ENCODE assay signal across 1 cellular context in the genomic region with DNA sequence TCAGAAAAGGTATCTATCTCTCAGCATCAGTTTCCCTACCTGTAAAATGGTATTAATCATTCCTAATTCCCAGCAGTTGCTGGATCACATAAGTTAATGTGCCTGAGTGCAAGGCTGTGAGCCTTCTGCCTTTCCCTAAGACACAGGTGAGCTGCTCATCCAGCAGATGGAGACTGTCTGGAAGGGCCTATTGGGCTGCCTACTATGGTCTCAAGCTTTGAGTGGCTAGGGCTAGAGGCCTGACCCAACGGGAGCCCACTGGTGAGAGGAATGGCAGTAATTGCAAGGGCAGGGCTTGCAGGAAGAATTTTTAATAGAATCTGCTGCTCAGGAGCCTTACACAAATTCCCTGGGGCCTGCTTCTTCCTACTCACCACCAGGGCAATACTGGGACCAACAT.
TF ChIP-seq lines count a peak whose summit lies in the region.

No MANE protein-coding gene starts in this region.

TF ChIP-seq in GM23338, 12 proteins besides CTCF, POLR2A, EP300 and RAD21 (continued from another document):
- TF ChIP-seq, protein P1, sequence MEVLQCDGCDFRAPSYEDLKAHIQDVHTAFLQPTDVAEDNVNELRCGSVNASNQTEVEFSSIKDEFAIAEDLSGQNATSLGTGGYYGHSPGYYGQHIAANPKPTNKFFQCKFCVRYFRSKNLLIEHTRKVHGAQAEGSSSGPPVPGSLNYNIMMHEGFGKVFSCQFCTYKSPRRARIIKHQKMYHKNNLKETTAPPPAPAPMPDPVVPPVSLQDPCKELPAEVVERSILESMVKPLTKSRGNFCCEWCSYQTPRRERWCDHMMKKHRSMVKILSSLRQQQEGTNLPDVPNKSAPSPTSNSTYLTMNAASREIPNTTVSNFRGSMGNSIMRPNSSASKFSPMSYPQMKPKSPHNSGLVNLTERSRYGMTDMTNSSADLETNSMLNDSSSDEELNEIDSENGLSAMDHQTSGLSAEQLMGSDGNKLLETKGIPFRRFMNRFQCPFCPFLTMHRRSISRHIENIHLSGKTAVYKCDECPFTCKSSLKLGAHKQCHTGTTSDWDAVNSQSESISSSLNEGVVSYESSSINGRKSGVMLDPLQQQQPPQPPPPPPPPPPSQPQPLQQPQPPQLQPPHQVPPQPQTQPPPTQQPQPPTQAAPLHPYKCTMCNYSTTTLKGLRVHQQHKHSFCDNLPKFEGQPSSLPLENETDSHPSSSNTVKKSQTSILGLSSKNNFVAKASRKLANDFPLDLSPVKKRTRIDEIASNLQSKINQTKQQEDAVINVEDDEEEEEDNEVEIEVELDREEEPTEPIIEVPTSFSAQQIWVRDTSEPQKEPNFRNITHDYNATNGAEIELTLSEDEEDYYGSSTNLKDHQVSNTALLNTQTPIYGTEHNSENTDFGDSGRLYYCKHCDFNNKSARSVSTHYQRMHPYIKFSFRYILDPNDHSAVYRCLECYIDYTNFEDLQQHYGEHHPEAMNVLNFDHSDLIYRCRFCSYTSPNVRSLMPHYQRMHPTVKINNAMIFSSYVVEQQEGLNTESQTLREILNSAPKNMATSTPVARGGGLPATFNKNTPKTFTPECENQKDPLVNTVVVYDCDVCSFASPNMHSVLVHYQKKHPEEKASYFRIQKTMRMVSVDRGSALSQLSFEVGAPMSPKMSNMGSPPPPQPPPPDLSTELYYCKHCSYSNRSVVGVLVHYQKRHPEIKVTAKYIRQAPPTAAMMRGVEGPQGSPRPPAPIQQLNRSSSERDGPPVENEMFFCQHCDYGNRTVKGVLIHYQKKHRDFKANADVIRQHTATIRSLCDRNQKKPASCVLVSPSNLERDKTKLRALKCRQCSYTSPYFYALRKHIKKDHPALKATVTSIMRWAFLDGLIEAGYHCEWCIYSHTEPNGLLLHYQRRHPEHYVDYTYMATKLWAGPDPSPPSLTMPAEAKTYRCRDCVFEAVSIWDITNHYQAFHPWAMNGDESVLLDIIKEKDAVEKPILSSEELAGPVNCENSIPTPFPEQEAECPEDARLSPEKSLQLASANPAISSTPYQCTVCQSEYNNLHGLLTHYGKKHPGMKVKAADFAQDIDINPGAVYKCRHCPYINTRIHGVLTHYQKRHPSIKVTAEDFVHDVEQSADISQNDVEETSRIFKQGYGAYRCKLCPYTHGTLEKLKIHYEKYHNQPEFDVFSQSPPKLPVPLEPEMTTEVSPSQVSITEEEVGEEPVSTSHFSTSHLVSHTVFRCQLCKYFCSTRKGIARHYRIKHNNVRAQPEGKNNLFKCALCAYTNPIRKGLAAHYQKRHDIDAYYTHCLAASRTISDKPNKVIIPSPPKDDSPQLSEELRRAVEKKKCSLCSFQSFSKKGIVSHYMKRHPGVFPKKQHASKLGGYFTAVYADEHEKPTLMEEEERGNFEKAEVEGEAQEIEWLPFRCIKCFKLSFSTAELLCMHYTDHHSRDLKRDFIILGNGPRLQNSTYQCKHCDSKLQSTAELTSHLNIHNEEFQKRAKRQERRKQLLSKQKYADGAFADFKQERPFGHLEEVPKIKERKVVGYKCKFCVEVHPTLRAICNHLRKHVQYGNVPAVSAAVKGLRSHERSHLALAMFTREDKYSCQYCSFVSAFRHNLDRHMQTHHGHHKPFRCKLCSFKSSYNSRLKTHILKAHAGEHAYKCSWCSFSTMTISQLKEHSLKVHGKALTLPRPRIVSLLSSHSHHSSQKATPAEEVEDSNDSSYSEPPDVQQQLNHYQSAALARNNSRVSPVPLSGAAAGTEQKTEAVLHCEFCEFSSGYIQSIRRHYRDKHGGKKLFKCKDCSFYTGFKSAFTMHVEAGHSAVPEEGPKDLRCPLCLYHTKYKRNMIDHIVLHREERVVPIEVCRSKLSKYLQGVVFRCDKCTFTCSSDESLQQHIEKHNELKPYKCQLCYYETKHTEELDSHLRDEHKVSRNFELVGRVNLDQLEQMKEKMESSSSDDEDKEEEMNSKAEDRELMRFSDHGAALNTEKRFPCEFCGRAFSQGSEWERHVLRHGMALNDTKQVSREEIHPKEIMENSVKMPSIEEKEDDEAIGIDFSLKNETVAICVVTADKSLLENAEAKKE (CRISPR knock-in tag; IDR thresholded peaks at IDR 0.05), result no peak
- TF ChIP-seq, protein P2, sequence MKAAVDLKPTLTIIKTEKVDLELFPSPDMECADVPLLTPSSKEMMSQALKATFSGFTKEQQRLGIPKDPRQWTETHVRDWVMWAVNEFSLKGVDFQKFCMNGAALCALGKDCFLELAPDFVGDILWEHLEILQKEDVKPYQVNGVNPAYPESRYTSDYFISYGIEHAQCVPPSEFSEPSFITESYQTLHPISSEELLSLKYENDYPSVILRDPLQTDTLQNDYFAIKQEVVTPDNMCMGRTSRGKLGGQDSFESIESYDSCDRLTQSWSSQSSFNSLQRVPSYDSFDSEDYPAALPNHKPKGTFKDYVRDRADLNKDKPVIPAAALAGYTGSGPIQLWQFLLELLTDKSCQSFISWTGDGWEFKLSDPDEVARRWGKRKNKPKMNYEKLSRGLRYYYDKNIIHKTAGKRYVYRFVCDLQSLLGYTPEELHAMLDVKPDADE (IDR thresholded peaks at IDR 0.05), result no peak
- TF ChIP-seq EZH2phosphoT487 (IDR thresholded peaks at IDR 0.05; ENCODE audit: unreplicated experiment) (no peak), JUNB (IDR thresholded peaks at IDR 0.05; ENCODE audit: unreplicated experiment) (no peak)
- TF ChIP-seq, protein P3, sequence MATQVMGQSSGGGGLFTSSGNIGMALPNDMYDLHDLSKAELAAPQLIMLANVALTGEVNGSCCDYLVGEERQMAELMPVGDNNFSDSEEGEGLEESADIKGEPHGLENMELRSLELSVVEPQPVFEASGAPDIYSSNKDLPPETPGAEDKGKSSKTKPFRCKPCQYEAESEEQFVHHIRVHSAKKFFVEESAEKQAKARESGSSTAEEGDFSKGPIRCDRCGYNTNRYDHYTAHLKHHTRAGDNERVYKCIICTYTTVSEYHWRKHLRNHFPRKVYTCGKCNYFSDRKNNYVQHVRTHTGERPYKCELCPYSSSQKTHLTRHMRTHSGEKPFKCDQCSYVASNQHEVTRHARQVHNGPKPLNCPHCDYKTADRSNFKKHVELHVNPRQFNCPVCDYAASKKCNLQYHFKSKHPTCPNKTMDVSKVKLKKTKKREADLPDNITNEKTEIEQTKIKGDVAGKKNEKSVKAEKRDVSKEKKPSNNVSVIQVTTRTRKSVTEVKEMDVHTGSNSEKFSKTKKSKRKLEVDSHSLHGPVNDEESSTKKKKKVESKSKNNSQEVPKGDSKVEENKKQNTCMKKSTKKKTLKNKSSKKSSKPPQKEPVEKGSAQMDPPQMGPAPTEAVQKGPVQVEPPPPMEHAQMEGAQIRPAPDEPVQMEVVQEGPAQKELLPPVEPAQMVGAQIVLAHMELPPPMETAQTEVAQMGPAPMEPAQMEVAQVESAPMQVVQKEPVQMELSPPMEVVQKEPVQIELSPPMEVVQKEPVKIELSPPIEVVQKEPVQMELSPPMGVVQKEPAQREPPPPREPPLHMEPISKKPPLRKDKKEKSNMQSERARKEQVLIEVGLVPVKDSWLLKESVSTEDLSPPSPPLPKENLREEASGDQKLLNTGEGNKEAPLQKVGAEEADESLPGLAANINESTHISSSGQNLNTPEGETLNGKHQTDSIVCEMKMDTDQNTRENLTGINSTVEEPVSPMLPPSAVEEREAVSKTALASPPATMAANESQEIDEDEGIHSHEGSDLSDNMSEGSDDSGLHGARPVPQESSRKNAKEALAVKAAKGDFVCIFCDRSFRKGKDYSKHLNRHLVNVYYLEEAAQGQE (IDR thresholded peaks at IDR 0.05; ENCODE audit: unreplicated experiment), result no peak
